In genomic region chr5:150156540-150156939, GRCh38 we compare ENCODE assay signal across 12 cellular contexts. TPM values are rescaled to one million over a fixed set of nuclear protein-coding genes. Genes with fewer than 3 reads are reported as not detected.
DNase-seq lines count a peak whose midpoint lies in the region; ATAC-seq, FAIRE-seq and TF ChIP-seq lines count a peak whose summit lies in the region.
"Had no signal": no experiment of that assay in that cellular context is flagged by ENCODE, and none has a peak within 500 bp of the region (broad histone marks: within the 10 kb centered on the region; RNA-seq: fewer than 3 reads in every experiment).

No MANE protein-coding gene starts in this region.

- H3K4me1 ChIP-seq in right atrium auricular region = peaks cover 0 to 41% of the 10 kb centered on the region in 2 donors
- H3K4me1 ChIP-seq: body of pancreas, foreskin keratinocyte had no signal

- no peaks in the 10 kb centered on the region for H3K27me3 ChIP-seq in right atrium auricular region
- H3K27me3 ChIP-seq: body of pancreas had no signal

- intact Hi-C loops in cardiac septum (cut with DNase I) = loop anchor here (2.0 kb wide), 1 partner anchor 16 kb away; no protein-coding TSS in a partner anchor

- no peaks in the 10 kb centered on the region for H3K36me3 ChIP-seq in right atrium auricular region

- no peak for FAIRE-seq in H54 (lab: Jason Lieb, UNC)

- peak overlapping the region; percentile 87 to 88 for H3K27ac ChIP-seq in right atrium auricular region
- H3K27ac ChIP-seq: foreskin keratinocyte had no signal

- H3K9me3 ChIP-seq in right atrium auricular region (no peaks in the 10 kb centered on the region), T-helper 17 cell (ENCODE audit: control insufficient read depth, low read length, poor library complexity, severe bottlenecking) (no peaks in the 10 kb centered on the region)
- H3K9me3 ChIP-seq: body of pancreas had no signal

- H3K27ac Mint-ChIP-seq in endothelial cell (ENCODE audit: unreplicated experiment) (peak overlapping the region; percentile 61), osteocyte (ENCODE audit: unreplicated experiment) (peak overlapping the region; percentile 94), T-helper 17 cell (no peak overlapping the region)

- peaks cover 8% of the 10 kb centered on the region for H3K36me3 Mint-ChIP-seq in endothelial cell (ENCODE audit: low read depth, unreplicated experiment)
- peaks cover 17% of the 10 kb centered on the region for H3K36me3 Mint-ChIP-seq in osteocyte (ENCODE audit: unreplicated experiment)
- H3K36me3 Mint-ChIP-seq in T-helper 17 cell (ENCODE audit: low read depth) = peaks cover 2% of the 10 kb centered on the region

- ATAC-seq in T-helper 17 cell = no peak

- H3K4me1 Mint-ChIP-seq in endothelial cell (ENCODE audit: unreplicated experiment) = peaks cover 16% of the 10 kb centered on the region
- peaks cover 71% of the 10 kb centered on the region for H3K4me1 Mint-ChIP-seq in osteocyte (ENCODE audit: unreplicated experiment)
- H3K4me1 Mint-ChIP-seq in T-helper 17 cell = peaks cover 12% of the 10 kb centered on the region

- H3K9me3 Mint-ChIP-seq in endothelial cell (ENCODE audit: unreplicated experiment) (no peaks in the 10 kb centered on the region), osteocyte (ENCODE audit: unreplicated experiment) (no peaks in the 10 kb centered on the region)
- H3K9me3 Mint-ChIP-seq: T-helper 1 cell treated with Interleukin-12 subunit alpha and Interleukin-12 subunit beta and Interleukin-4 antibody, amounts not matched to agents 30 μg/mL and 1 μg/mL, for 36 hours had no signal

- H3K4me3 ChIP-seq in right atrium auricular region = peak overlapping the region in 1 of 2 donors; percentile 59
- H3K4me3 ChIP-seq: body of pancreas had no signal

- TF ChIP-seq POLR2A in H54 (IDR thresholded peaks at IDR 0.05; ENCODE audit: low read depth, low read length) = no peak

- TF ChIP-seq CTCF in right atrium auricular region (IDR thresholded peaks at IDR 0.05) = no peak
- TF ChIP-seq CTCF in endothelial cell (IDR thresholded peaks at IDR 0.05; ENCODE audit: unreplicated experiment) = no peak
- TF ChIP-seq CTCF in osteocyte (IDR thresholded peaks at IDR 0.05) = no peak

- DNase-seq in right atrium auricular region (ENCODE audit: low spot score) (no peak), cardiac septum (ENCODE audit: low spot score) (no peak), endothelial cell (ENCODE audit: low spot score) (no peak), osteocyte (ENCODE audit: extremely low spot score, unreplicated experiment) (no peak), H54 (ENCODE audit: insufficient read length, low spot score) (no peak), T-helper 17 cell (no peak), AG20443 (ENCODE audit: low spot score) (no peak), occipital lobe (lab: John Stamatoyannopoulos, UW) (no peak)
- DNase-seq: body of pancreas, foreskin keratinocyte had no signal

- peaks cover 15% of the 10 kb centered on the region for H3K27me3 Mint-ChIP-seq in endothelial cell (ENCODE audit: unreplicated experiment)
- no peaks in the 10 kb centered on the region for H3K27me3 Mint-ChIP-seq in osteocyte (ENCODE audit: unreplicated experiment)
- peaks cover 44% of the 10 kb centered on the region for H3K27me3 Mint-ChIP-seq in T-helper 17 cell

- no peak overlapping the region for H3K4me3 Mint-ChIP-seq in endothelial cell (ENCODE audit: unreplicated experiment)
- peak overlapping the region; percentile 99 for H3K4me3 Mint-ChIP-seq in osteocyte (ENCODE audit: unreplicated experiment)
- no peak overlapping the region for H3K4me3 Mint-ChIP-seq in T-helper 17 cell

RNA-seq across cellular contexts. Expression of gene PDGFRB, which starts 0.9 kb away (rescaled TPM):
- total RNA-seq in right atrium auricular region (10 to 100 TPM; 68.3 to 68.7 TPM), cardiac septum (54.6 TPM), endothelial cell (ENCODE audit: unreplicated experiment) (23.7 TPM), osteocyte (1,093 and 1,131 TPM in 2 replicates), T-helper 17 cell (under 1 TPM in 1 of 2 donors, not detected in 1; 0.57 TPM), occipital lobe (13.7 TPM)
- total RNA-seq: foreskin keratinocyte had no signal

RNA-seq across cellular contexts. Expression of gene CDX1, which starts 10.0 kb away (rescaled TPM):
- total RNA-seq in right atrium auricular region = not detected
- total RNA-seq in cardiac septum = 0.16 TPM
- 0.59 TPM for total RNA-seq in endothelial cell (ENCODE audit: unreplicated experiment)
- total RNA-seq in osteocyte = 0.71 and 1.0 TPM in 2 replicates
- not detected for total RNA-seq in T-helper 17 cell
- not detected for total RNA-seq in occipital lobe
- total RNA-seq: body of pancreas, foreskin keratinocyte, lower leg skin had no signal

RNA-seq across cellular contexts. Expression of gene SLC6A7, which starts 33.3 kb away (rescaled TPM):
- total RNA-seq in right atrium auricular region (not detected), cardiac septum (not detected), endothelial cell (ENCODE audit: unreplicated experiment) (not detected), osteocyte (not detected in 2 replicates), T-helper 17 cell (not detected), occipital lobe (0.62 TPM)
- total RNA-seq: body of pancreas, foreskin keratinocyte had no signal

Comparison
In these comparisons a context has a peak if more than half of its experiments do, and no peak if none do; other contexts are left out.
1. RNA of gene PDGFRB, which starts 0.9 kb away (total RNA-seq): 1,093 to 1,131 TPM in osteocyte; 68.3 to 68.7 TPM in right atrium auricular region, 54.6 TPM in cardiac septum (single experiment), 23.7 TPM in endothelial cell (single experiment), 13.7 TPM in occipital lobe (single experiment) and 0.57 TPM in T-helper 17 cell; every median in the first group is over 10 times any median in the second.